Comparison of ENCODE assay signal across 16 cellular contexts in genomic region chr4:6912412-6912811, GRCh38. TPM values are rescaled to one million over a fixed set of nuclear protein-coding genes. Genes with fewer than 3 reads are reported as not detected.
DNase-seq lines count a peak whose midpoint lies in the region; ATAC-seq and TF ChIP-seq lines count a peak whose summit lies in the region.
"Had no signal": no experiment of that assay in that cellular context is flagged by ENCODE, and none has a peak within 500 bp of the region (broad histone marks: within the 10 kb centered on the region; RNA-seq: fewer than 3 reads in every experiment).

No MANE protein-coding gene starts in this region.

- H3K79me2 ChIP-seq in OCI-LY1 (ENCODE audit: insufficient read depth, low read length), result no peaks in the 10 kb centered on the region

- CTCF ChIA-PET in activated CD4-positive, alpha-beta memory T cell treated with anti-CD3 and anti-CD28 coated beads for 36 hours (lab: Charles Lee), result interaction anchor here (0.8 to 1.3 kb wide), 6 partner anchors 13 to 157 kb away, joined by 3 to 5 read pairs (median 4); partner anchors contain the start of gene TADA2B
- CTCF ChIA-PET in activated CD4-positive, alpha-beta memory T cell treated with anti-CD3 and anti-CD28 coated beads, Interleukin-2, amount 10 ng/mL, durations not matched to agents 7 days and 5 days (lab: Charles Lee), result interaction anchor here (1.1 to 3.9 kb wide), 8 partner anchors 14 to 203 kb away, joined by 3 to 15 read pairs (median 6); partner anchors contain the start of gene MRFAP1L1
- CTCF ChIA-PET in GM10248 (lab: Yijun Ruan, JAX), result interaction anchor here (1.0 to 3.0 kb wide), 8 partner anchors 9 to 140 kb away, joined by 3 to 11 read pairs (median 4); partner anchors contain the start of gene TADA2B

- H3K9me3 ChIP-seq in OCI-LY1 (ENCODE audit: low read length), result no peaks in the 10 kb centered on the region
- no peaks in the 10 kb centered on the region for H3K9me3 ChIP-seq in heart right ventricle
- no peaks in the 10 kb centered on the region for H3K9me3 ChIP-seq in psoas muscle
- H3K9me3 ChIP-seq: colonic mucosa had no signal

- H3K4me1 ChIP-seq in OCI-LY1 (ENCODE audit: insufficient read depth, low read length, severe bottlenecking) (peaks cover 64% of the 10 kb centered on the region), heart right ventricle (peaks cover 18 to 86% (median 58%) of the 10 kb centered on the region in 9 donors), psoas muscle (peaks cover 64% of the 10 kb centered on the region)

- H3K4me3 Mint-ChIP-seq in activated CD4-positive, alpha-beta memory T cell treated with anti-CD3 and anti-CD28 coated beads for 36 hours, result no peak overlapping the region
- no peak overlapping the region for H3K4me3 Mint-ChIP-seq in activated CD4-positive, alpha-beta memory T cell treated with anti-CD3 and anti-CD28 coated beads, Interleukin-2, amount 10 ng/mL, durations not matched to agents 7 days and 5 days

- peak overlapping the region; percentile 52 for H3K4me2 ChIP-seq in OCI-LY1 (ENCODE audit: low read length)
- H3K4me2 ChIP-seq: PC-9 had no signal

- no peak overlapping the region for H3K9ac ChIP-seq in OCI-LY1 (ENCODE audit: low read length)

- no peaks in the 10 kb centered on the region for H3F3A ChIP-seq in OCI-LY1 (ENCODE audit: insufficient read depth, low read length)

- H3K27me3 ChIP-seq in OCI-LY1 (ENCODE audit: insufficient read depth, low read length) (no peaks in the 10 kb centered on the region), heart right ventricle (no peaks in the 10 kb centered on the region), psoas muscle (ENCODE audit: insufficient read depth in 3 of 3, low read length in 2 of 3) (no peaks in the 10 kb centered on the region)
- H3K27me3 ChIP-seq: colonic mucosa had no signal

- no peak overlapping the region for H3K4me3 ChIP-seq in OCI-LY1 (ENCODE audit: low read depth, low read length, poor library complexity, severe bottlenecking)
- peak overlapping the region in 1 of 10 donors; percentile 88 for H3K4me3 ChIP-seq in heart right ventricle
- H3K4me3 ChIP-seq in psoas muscle, result peak overlapping the region; percentile 81
- H3K4me3 ChIP-seq: colonic mucosa, PC-9 had no signal

- no peak overlapping the region for H2AFZ ChIP-seq in OCI-LY1 (ENCODE audit: low read length)
- H2AFZ ChIP-seq: PC-9 had no signal

- H3K27me3 Mint-ChIP-seq in activated CD4-positive, alpha-beta memory T cell treated with anti-CD3 and anti-CD28 coated beads for 36 hours, result no peaks in the 10 kb centered on the region
- H3K27me3 Mint-ChIP-seq in activated CD4-positive, alpha-beta memory T cell treated with anti-CD3 and anti-CD28 coated beads, Interleukin-2, amount 10 ng/mL, durations not matched to agents 7 days and 5 days, result peaks cover 2% of the 10 kb centered on the region

- no peaks in the 10 kb centered on the region for H3K9me3 Mint-ChIP-seq in activated CD4-positive, alpha-beta memory T cell treated with anti-CD3 and anti-CD28 coated beads for 36 hours
- H3K9me3 Mint-ChIP-seq in activated CD4-positive, alpha-beta memory T cell treated with anti-CD3 and anti-CD28 coated beads, Interleukin-2, amount 10 ng/mL, durations not matched to agents 7 days and 5 days, result no peaks in the 10 kb centered on the region

- POLR2A ChIA-PET in activated CD4-positive, alpha-beta memory T cell treated with anti-CD3 and anti-CD28 coated beads for 36 hours (lab: Charles Lee), result no interaction called here
- POLR2A ChIA-PET in activated CD4-positive, alpha-beta memory T cell treated with anti-CD3 and anti-CD28 coated beads, Interleukin-2, amount 10 ng/mL, durations not matched to agents 7 days and 5 days (lab: Charles Lee), result interaction anchor here (0.6 to 6.9 kb wide), 8 partner anchors 13 to 155 kb away, joined by 3 to 109 read pairs (median 10); partner anchors contain the start of gene GRPEL1
- POLR2A ChIA-PET in GM10248 (lab: Yijun Ruan, JAX), result no interaction called here

- H3K27ac Mint-ChIP-seq in activated CD4-positive, alpha-beta memory T cell treated with anti-CD3 and anti-CD28 coated beads for 36 hours, result peak overlapping the region; percentile 32
- H3K27ac Mint-ChIP-seq in activated CD4-positive, alpha-beta memory T cell treated with anti-CD3 and anti-CD28 coated beads, Interleukin-2, amount 10 ng/mL, durations not matched to agents 7 days and 5 days, result no peak overlapping the region

- H3K36me3 Mint-ChIP-seq in activated CD4-positive, alpha-beta memory T cell treated with anti-CD3 and anti-CD28 coated beads for 36 hours, result peaks cover 2% of the 10 kb centered on the region
- H3K36me3 Mint-ChIP-seq in activated CD4-positive, alpha-beta memory T cell treated with anti-CD3 and anti-CD28 coated beads, Interleukin-2, amount 10 ng/mL, durations not matched to agents 7 days and 5 days (ENCODE audit: low read depth), result peaks cover 12% of the 10 kb centered on the region

- H4K20me1 ChIP-seq in OCI-LY1 (ENCODE audit: insufficient read depth, low read length), result no peaks in the 10 kb centered on the region

- peaks cover 76% of the 10 kb centered on the region for H3K4me1 Mint-ChIP-seq in activated CD4-positive, alpha-beta memory T cell treated with anti-CD3 and anti-CD28 coated beads for 36 hours (ENCODE audit: low read depth)
- H3K4me1 Mint-ChIP-seq in activated CD4-positive, alpha-beta memory T cell treated with anti-CD3 and anti-CD28 coated beads, Interleukin-2, amount 10 ng/mL, durations not matched to agents 7 days and 5 days, result peaks cover 71% of the 10 kb centered on the region

- WGBS in heart right ventricle, 2 donors, result 45 to 59% methylated on average over 5 of the region's 5 CpGs
- WGBS in psoas muscle, 3 donors, result 26 to 40% (median 38%) methylated on average over 5 of the region's 5 CpGs

- H3K27ac ChIP-seq in OCI-LY1 (ENCODE audit: low read depth, low read length, poor library complexity, severe bottlenecking) (peak overlapping the region; percentile 79), heart right ventricle (peak overlapping the region in 7 of 10 donors; percentile 17 to 100 (median 56)), psoas muscle (peak overlapping the region; percentile 99)
- H3K27ac ChIP-seq: colonic mucosa, PC-9 had no signal

- DNase-seq in activated CD4-positive, alpha-beta memory T cell treated with anti-CD3 and anti-CD28 coated beads for 36 hours, result no peak
- DNase-seq in activated CD4-positive, alpha-beta memory T cell treated with anti-CD3 and anti-CD28 coated beads, Interleukin-2, amount 10 ng/mL, durations not matched to agents 7 days and 5 days, result no peak
- DNase-seq in heart right ventricle, result no peak
- peak in 1 of 2 donors; percentile 43 for DNase-seq in psoas muscle
- DNase-seq in GM10248 (ENCODE audit: extremely low spot score), result no peak
- DNase-seq in kidney glomerular epithelial cell (lab: John Stamatoyannopoulos, UW), result no peak
- DNase-seq: colonic mucosa; midbrain; NCI-H1105; NCI-H345; PC-9; stimulated activated CD8-positive, alpha-beta memory T cell treated with anti-CD3 and anti-CD28 coated beads, Interleukin-4, amount 100 ng/mL, for 48 hours; T1000; trophoblast cell had no signal

- H3K36me3 ChIP-seq in OCI-LY1 (ENCODE audit: insufficient read depth, low read length) (no peaks in the 10 kb centered on the region), heart right ventricle (no peaks in the 10 kb centered on the region), psoas muscle (ENCODE audit: insufficient read depth in 1 of 2, low read depth in 1 of 2) (no peaks in the 10 kb centered on the region)
- H3K36me3 ChIP-seq: colonic mucosa had no signal

- no peaks in the 10 kb centered on the region for H3K9me2 ChIP-seq in OCI-LY1 (ENCODE audit: low read depth, low read length)

- peak in 5 of 8 donors; percentile 21 to 75 (median 32) for ATAC-seq in heart right ventricle
- peak in 3 of 4 donors; percentile 31 to 61 (median 43) for ATAC-seq in psoas muscle
- no peak for ATAC-seq in HG03280 (IDR thresholded peaks at IDR 0.05; ENCODE audit: unreplicated experiment)

- intact Hi-C loops in activated CD4-positive, alpha-beta memory T cell treated with anti-CD3 and anti-CD28 coated beads for 36 hours (cut with micrococcal nuclease), result no loop called here
- intact Hi-C loops in heart right ventricle (cut with DNase I), result loop anchor here in 2 of 10 donors (5.0 kb wide), 2 partner anchors 55 to 75 kb away; no protein-coding TSS in a partner anchor
- intact Hi-C loops in psoas muscle (cut with DNase I), result loop anchor here in 1 of 2 donors (5.0 kb wide), 1 partner anchor 50 kb away; no protein-coding TSS in a partner anchor

- TF ChIP-seq CTCF in OCI-LY1 (IDR thresholded peaks at IDR 0.05; ENCODE audit: low read length) (no peak), heart right ventricle (IDR thresholded peaks at IDR 0.05) (no peak), psoas muscle (IDR thresholded peaks at IDR 0.05) (no peak), GM10248 (IDR thresholded peaks at IDR 0.05; ENCODE audit: control extremely low read depth, extremely low read depth, low read depth, missing control alignments) (no peak)

RNA-seq across cellular contexts. Expression of gene TBC1D14, which starts 2.8 kb away (rescaled TPM):
- total RNA-seq in activated CD4-positive, alpha-beta memory T cell treated with anti-CD3 and anti-CD28 coated beads for 36 hours, result 10 to 100 TPM; 37.1 to 37.3 TPM
- 10 to 100 TPM; 53.7 to 55.3 TPM for total RNA-seq in activated CD4-positive, alpha-beta memory T cell treated with anti-CD3 and anti-CD28 coated beads, Interleukin-2, amount 10 ng/mL, durations not matched to agents 7 days and 5 days
- total RNA-seq in heart right ventricle (10 to 100 TPM; 31.5 to 43.7 (median 33.5) TPM), psoas muscle (10 to 100 TPM; 32.7 to 45.5 (median 35.6) TPM)
- polyA plus RNA-seq in heart right ventricle (10 to 100 TPM; 10.5 to 14.2 TPM), psoas muscle (10 to 100 TPM; 14.7 to 44.3 (median 17.7) TPM)
